12 cellular contexts compared by ENCODE assay signal in the genomic region with DNA sequence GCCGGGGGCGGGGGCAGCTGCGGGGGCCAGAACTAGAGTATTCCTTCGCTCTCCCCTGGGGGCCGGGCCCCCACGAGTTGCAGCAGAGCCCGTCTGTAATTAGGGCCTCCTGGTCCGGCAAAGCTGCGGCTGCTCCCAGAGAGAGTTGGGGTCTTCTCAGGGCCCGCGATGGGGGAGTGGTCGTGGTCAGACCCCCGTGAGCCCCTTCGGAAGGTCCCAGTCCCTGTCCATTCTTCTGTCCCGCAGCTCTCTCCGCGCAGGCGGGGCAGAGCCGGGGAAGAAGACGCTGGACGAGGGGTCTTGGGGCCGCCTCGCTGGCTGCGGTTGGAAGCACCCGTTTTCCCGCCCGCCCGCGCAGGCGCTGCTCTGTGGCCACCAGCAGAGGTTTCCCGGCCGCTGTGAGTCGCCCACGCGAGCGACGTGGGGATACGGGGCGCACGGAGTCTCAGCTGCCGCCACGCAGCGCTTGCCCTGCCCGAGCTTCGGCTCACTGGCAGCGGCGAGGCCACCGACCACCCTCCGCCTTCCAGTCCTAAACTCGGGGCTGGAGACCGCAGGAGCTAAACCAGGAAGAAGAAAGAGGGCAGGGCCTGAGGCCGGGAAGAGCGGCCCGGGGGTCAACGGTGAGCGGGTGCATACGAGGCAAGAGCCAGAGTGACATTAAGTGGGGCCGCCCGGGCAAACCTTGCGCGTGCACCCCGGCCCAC. TPM values are rescaled to one million over a fixed set of nuclear protein-coding genes. Genes with fewer than 3 reads are reported as not detected.
DNase-seq lines count a peak whose midpoint lies in the region; ATAC-seq and TF ChIP-seq lines count a peak whose summit lies in the region.
"Had no signal": no experiment of that assay in that cellular context is flagged by ENCODE, and none has a peak within 500 bp of the region (broad histone marks: within the 10 kb centered on the region; RNA-seq: fewer than 3 reads in every experiment).

No MANE protein-coding gene starts in this region.

- H3K9me3 ChIP-seq in NT2/D1 (ENCODE audit: insufficient read depth, low read length) (no peaks in the 10 kb centered on the region), neuron (ENCODE audit: low read length) (no peaks in the 10 kb centered on the region)
- no peaks in the 10 kb centered on the region for H3K9me3 ChIP-seq in naive thymus-derived CD4-positive, alpha-beta T cell (ENCODE audit: control insufficient read depth in 2 of 3, low read length in 3 of 3)

- H3K27me3 ChIP-seq in NT2/D1 (ENCODE audit: insufficient read depth, insufficient read length) (peaks cover 100% of the 10 kb centered on the region), neuron (ENCODE audit: insufficient read depth, low read length) (peaks cover 98% of the 10 kb centered on the region)
- H3K27me3 ChIP-seq in naive thymus-derived CD4-positive, alpha-beta T cell (ENCODE audit: control insufficient read depth in 2 of 2, insufficient read depth in 2 of 2, low read length in 2 of 2) = peaks cover 0 to 9% of the 10 kb centered on the region in 2 donors

- H3K4me3 ChIP-seq in AG04449 (ENCODE audit: low read depth, low read length) = peak overlapping the region; percentile 43
- H3K4me3 ChIP-seq in NT2/D1 (ENCODE audit: insufficient read length, low read depth) = peak overlapping the region; percentile 21
- H3K4me3 ChIP-seq in fibroblast of pulmonary artery (replicated peaks; ENCODE audit: low read depth, low read length) = peak overlapping the region; percentile 33
- H3K4me3 ChIP-seq in neuron (ENCODE audit: low read length) = no peak overlapping the region
- no peak overlapping the region for H3K4me3 ChIP-seq in naive thymus-derived CD4-positive, alpha-beta T cell (ENCODE audit: low read length)

- H3K27ac ChIP-seq in naive thymus-derived CD4-positive, alpha-beta T cell (ENCODE audit: low read depth, low read length) = no peak overlapping the region
- H3K27ac ChIP-seq: C4-2B had no signal

- DNase-seq in AG04449 (ENCODE audit: low read depth, low spot score) = no peak
- DNase-seq in NT2/D1 (ENCODE audit: low read depth, low spot score) = no peak
- no peak for DNase-seq in fibroblast of pulmonary artery (ENCODE audit: low read depth)
- DNase-seq in GDM1 (lab: John Stamatoyannopoulos, UW) = no peak
- DNase-seq in activated naive CD4-positive, alpha-beta T cell treated with anti-CD3 and anti-CD28 coated beads, Interleukin-2, amount 50 U/mL, for 72 hours (ENCODE audit: low spot score in 2 of 2) = no peak
- no peak for DNase-seq in naive thymus-derived CD4-positive, alpha-beta T cell
- DNase-seq: activated CD8-positive, alpha-beta memory T cell treated with anti-CD3 and anti-CD28 coated beads, Interleukin-2, amount 50 U/mL, for 48 hours; stimulated activated CD4-positive, alpha-beta T cell treated with anti-CD3 and anti-CD28 coated beads, Interleukin-15, amount 100 ng/mL, for 24 hours had no signal

- no peaks in the 10 kb centered on the region for H3K36me3 ChIP-seq in NT2/D1 (ENCODE audit: insufficient read depth, insufficient read length, low read length)
- no peaks in the 10 kb centered on the region for H3K36me3 ChIP-seq in neuron (ENCODE audit: insufficient read depth, low read length)
- no peaks in the 10 kb centered on the region for H3K36me3 ChIP-seq in naive thymus-derived CD4-positive, alpha-beta T cell (ENCODE audit: control insufficient read depth in 2 of 3, insufficient read depth in 3 of 3, low read length in 3 of 3)

- POLR2A ChIA-PET in AG04449 (lab: Yijun Ruan, JAX) = interaction anchor here (1.2 kb wide), 1 partner anchor 38 kb away, joined by 4 read pairs; no protein-coding TSS in a partner anchor
- POLR2A ChIA-PET in naive thymus-derived CD4-positive, alpha-beta T cell (lab: Charles Lee) = no interaction called here

- H2AFZ ChIP-seq in neuron (ENCODE audit: low read depth, low read length) = peak overlapping the region; percentile 23

- peak overlapping the region; percentile 50 for H3K9ac ChIP-seq in NT2/D1 (ENCODE audit: insufficient read length, low read depth)

- no peak overlapping the region for H3K4me3 Mint-ChIP-seq in naive thymus-derived CD4-positive, alpha-beta T cell

- H3K9me3 Mint-ChIP-seq in activated naive CD4-positive, alpha-beta T cell treated with anti-CD3 and anti-CD28 coated beads, Interleukin-2, amount 50 U/mL, for 72 hours = no peaks in the 10 kb centered on the region
- peaks cover 0 to 1% (median 0%) of the 10 kb centered on the region in 11 donors for H3K9me3 Mint-ChIP-seq in naive thymus-derived CD4-positive, alpha-beta T cell

- no peak overlapping the region for H3K27ac Mint-ChIP-seq in activated naive CD4-positive, alpha-beta T cell treated with anti-CD3 and anti-CD28 coated beads, Interleukin-2, amount 50 U/mL, for 72 hours
- no peak overlapping the region for H3K27ac Mint-ChIP-seq in naive thymus-derived CD4-positive, alpha-beta T cell

- no peak for TF ChIP-seq CTCF in AG04449 (IDR thresholded peaks at IDR 0.05; ENCODE audit: insufficient read depth, low read length, missing control alignments)
- TF ChIP-seq CTCF in fibroblast of pulmonary artery (IDR thresholded peaks at IDR 0.05; ENCODE audit: low read length, missing control alignments) = no peak

- intact Hi-C loops in naive thymus-derived CD4-positive, alpha-beta T cell (cut with micrococcal nuclease) = loop anchor here in 1 of 2 donors (2.0 to 5.0 kb wide), 3 partner anchors 402 to 1062 kb away; partner anchors contain the start of gene PRLHR

- H3K36me3 Mint-ChIP-seq in activated naive CD4-positive, alpha-beta T cell treated with anti-CD3 and anti-CD28 coated beads, Interleukin-2, amount 50 U/mL, for 72 hours = peaks cover 0 to 10% of the 10 kb centered on the region in 2 donors
- H3K36me3 Mint-ChIP-seq in naive thymus-derived CD4-positive, alpha-beta T cell = no peaks in the 10 kb centered on the region

- ATAC-seq in GM18861 (IDR thresholded peaks at IDR 0.05; ENCODE audit: unreplicated experiment) = no peak
- ATAC-seq in activated naive CD4-positive, alpha-beta T cell treated with anti-CD3 and anti-CD28 coated beads, Interleukin-2, amount 50 U/mL, for 72 hours = no peak
- no peak for ATAC-seq in naive thymus-derived CD4-positive, alpha-beta T cell
- ATAC-seq: HCT116 had no signal

- H3K4me1 Mint-ChIP-seq in naive thymus-derived CD4-positive, alpha-beta T cell = peaks cover 0 to 21% (median 12%) of the 10 kb centered on the region in 7 donors

- CTCF ChIA-PET in AG04449 (lab: Yijun Ruan, JAX) = interaction anchor here (0.9 to 3.2 kb wide), 6 partner anchors 12 to 706 kb away, joined by 3 to 15 read pairs (median 4); no protein-coding TSS in a partner anchor
- CTCF ChIA-PET in naive thymus-derived CD4-positive, alpha-beta T cell (lab: Charles Lee) = interaction anchor here (0.7 kb wide), 1 partner anchor 784 kb away, joined by 4 read pairs; no protein-coding TSS in a partner anchor

- H3K4me1 ChIP-seq in NT2/D1 (ENCODE audit: insufficient read depth, insufficient read length) (peaks cover 11% of the 10 kb centered on the region), neuron (ENCODE audit: insufficient read depth, low read length) (no peaks in the 10 kb centered on the region)
- no peaks in the 10 kb centered on the region for H3K4me1 ChIP-seq in naive thymus-derived CD4-positive, alpha-beta T cell (ENCODE audit: control insufficient read depth in 2 of 2, insufficient read depth in 2 of 2, low read length in 2 of 2)

- H3K27me3 Mint-ChIP-seq in naive thymus-derived CD4-positive, alpha-beta T cell = peaks cover 64 to 91% (median 76%) of the 10 kb centered on the region in 5 donors

RNA-seq across cellular contexts. Expression of gene EMX2, which starts 7.3 kb away (rescaled TPM):
- total RNA-seq in activated naive CD4-positive, alpha-beta T cell treated with anti-CD3 and anti-CD28 coated beads, Interleukin-2, amount 50 U/mL, for 72 hours = not detected
- total RNA-seq in naive thymus-derived CD4-positive, alpha-beta T cell = not detected
- polyA plus RNA-seq in naive thymus-derived CD4-positive, alpha-beta T cell = not detected

Comparison
In these comparisons a context has a peak if more than half of its experiments do, and no peak if none do; other contexts are left out.
1. H3K4me3 ChIP-seq: peak in AG04449 (single experiment), NT2/D1 (single experiment) and fibroblast of pulmonary artery (single experiment); none in neuron (single experiment) and naive thymus-derived CD4-positive, alpha-beta T cell (single experiment).